Comparison of ENCODE assay signal across 8 cellular contexts in the genomic region with DNA sequence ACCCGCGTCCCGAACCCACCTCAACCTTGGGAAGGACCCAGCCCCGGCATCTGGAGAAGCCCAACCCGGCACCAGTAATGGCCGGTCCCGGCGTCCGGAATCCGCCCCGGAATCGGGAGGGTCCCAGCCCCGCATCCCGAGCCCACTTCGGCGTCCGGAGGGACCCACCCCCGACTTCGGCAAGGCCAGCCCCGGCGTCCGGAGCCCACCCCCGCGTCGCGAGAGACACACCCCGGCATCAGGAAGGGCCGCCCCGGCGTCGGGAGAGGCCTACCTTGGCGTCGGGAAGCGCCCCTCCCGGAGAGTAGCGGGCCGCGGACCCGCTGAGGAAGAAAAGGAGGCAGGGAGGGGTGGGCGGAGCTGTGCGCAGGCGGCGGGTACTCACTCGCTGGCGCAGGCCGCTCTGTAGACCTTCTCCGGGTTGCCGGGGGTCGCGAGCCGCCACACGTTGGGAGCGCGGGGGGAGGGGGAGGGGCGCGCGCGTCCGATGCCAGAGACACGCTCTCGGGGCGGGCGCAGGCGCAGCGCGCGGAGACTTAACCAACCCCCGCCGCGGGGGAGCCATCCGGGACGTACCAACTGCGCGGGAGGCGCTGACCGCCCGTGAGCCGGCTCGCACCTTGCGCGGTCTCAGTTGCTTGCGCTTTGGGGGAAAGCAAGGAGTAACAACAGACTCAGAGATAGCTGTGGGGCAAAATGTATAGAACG. TPM values are rescaled to one million over a fixed set of nuclear protein-coding genes. Genes with fewer than 3 reads are reported as not detected.
DNase-seq lines count a peak whose midpoint lies in the region; ATAC-seq, FAIRE-seq and TF ChIP-seq lines count a peak whose summit lies in the region.

A gene (minus strand): TSS at position 515 of the 708 bp plus-strand sequence. CDS start 24,164 bp downstream, outside the sequence.

- peak; percentile 84 for DNase-seq in GM18507 (ENCODE audit: extremely low spot score, insufficient read length, low read depth)
- DNase-seq in NCI-H2081 treated with DMSO at 0.1 percent for 48 hours (lab: John Stamatoyannopoulos, UW), result peak; percentile 61
- DNase-seq in T1000 (lab: John Stamatoyannopoulos, UW), result peak; percentile 91
- peak; percentile 98 for DNase-seq in astrocyte of the hippocampus (ENCODE audit: low read depth, low spot score)
- DNase-seq in hepatocyte (ENCODE audit: low spot score), result peak; percentile 97
- peak; percentile 69 for DNase-seq in renal cortical epithelial cell (ENCODE audit: low read depth)
- peak; percentile 92 to 98 for DNase-seq in aorta

- peak within 1 kb of the TSS; percentile 82 for H2AFZ ChIP-seq in hepatocyte

- H3K4me2 ChIP-seq in hepatocyte, result peak within 1 kb of the TSS; percentile 89

- H3K27ac ChIP-seq in hepatocyte, result peak within 1 kb of the TSS; percentile 99
- peak within 1 kb of the TSS; percentile 23 to 58 for H3K27ac ChIP-seq in aorta (ENCODE audit: low read depth in 1 of 2, low read length in 2 of 2)

- intact Hi-C loops in aorta (cut with DNase I), result loop anchor here (2.0 kb wide), 1 partner anchor 16 kb away; a partner anchor contains a TSS

- WGBS in hepatocyte (ENCODE audit: low lambda C conversion rate, missing lambda C conversion rate), result 1% methylated on average over 60 of the region's 83 CpGs
- 0 to 1% methylated on average over 77 to 83 of the region's 83 CpGs for WGBS in aorta, 2 donors

- no peak for TF ChIP-seq CTCF in hepatocyte (IDR thresholded peaks at IDR 0.05; ENCODE audit: poor library complexity)

- H4K20me1 ChIP-seq in hepatocyte (ENCODE audit: insufficient read depth, poor library complexity, severe bottlenecking), result peaks cover 41% of the 10 kb centered on the region

- no peaks in the 10 kb centered on the region for H3K27me3 ChIP-seq in hepatocyte
- H3K27me3 ChIP-seq in aorta (ENCODE audit: control insufficient read depth in 1 of 2, insufficient read depth in 2 of 2, low read length in 1 of 2), result no peaks in the 10 kb centered on the region

- H3K9me2 ChIP-seq in hepatocyte (replicated peaks; ENCODE audit: insufficient read depth), result no peaks in the 10 kb centered on the region

- FAIRE-seq in GM18507 (lab: Jason Lieb, UNC), result peak; percentile 75

- peak; percentile 74 for ATAC-seq in HG02973 (IDR thresholded peaks at IDR 0.05; ENCODE audit: unreplicated experiment)
- ATAC-seq in aorta (ENCODE audit: low FRiP score), result peak; percentile 98

- H3K36me3 ChIP-seq in hepatocyte (replicated peaks; ENCODE audit: insufficient read depth, low read depth) (no peaks in the 10 kb centered on the region), aorta (ENCODE audit: control insufficient read depth in 1 of 2, insufficient read depth in 2 of 2, low read length in 1 of 2) (no peaks in the 10 kb centered on the region)

- no peaks in the 10 kb centered on the region for H3K9me3 ChIP-seq in hepatocyte (ENCODE audit: low read depth)
- no peaks in the 10 kb centered on the region for H3K9me3 ChIP-seq in aorta (ENCODE audit: control insufficient read depth, low read length)

- H3K4me1 ChIP-seq in hepatocyte (ENCODE audit: insufficient read depth), result peaks cover 15% of the 10 kb centered on the region
- H3K4me1 ChIP-seq in aorta (ENCODE audit: control insufficient read depth in 1 of 2, insufficient read depth in 2 of 2, low read length in 2 of 2), result peaks cover 0 to 3% of the 10 kb centered on the region in 2 donors

- H3K4me3 ChIP-seq in hepatocyte, result peak within 1 kb of the TSS; percentile 89
- H3K4me3 ChIP-seq in aorta (ENCODE audit: low read length in 2 of 2), result peak within 1 kb of the TSS; percentile 71 to 89

- H3K79me2 ChIP-seq in hepatocyte, result peaks cover 48% of the 10 kb centered on the region

RNA-seq across cellular contexts. Expression of the gene that starts here (rescaled TPM):
- 24.1 and 28.2 TPM in 2 replicates for total RNA-seq in hepatocyte
- 12.6 and 22.3 TPM in 2 replicates for polyA plus RNA-seq in hepatocyte
- 35.1 and 43.4 TPM in 2 replicates for total RNA-seq in renal cortical epithelial cell
- 10 to 100 TPM; 53.9 to 54.8 TPM for total RNA-seq in aorta
- polyA plus RNA-seq in aorta, result 10 to 100 TPM; 26.3 to 35.2 TPM

Comparison
In these comparisons a context has a peak if more than half of its experiments do, and no peak if none do; other contexts are left out.
1. Peak in every context shown above with its lines: DNase-seq, ATAC-seq, H3K4me3 ChIP-seq and H3K27ac ChIP-seq.